13 cellular contexts compared by ENCODE assay signal in genomic region chr3:132292062-132292461, GRCh38. TPM values are rescaled to one million over a fixed set of nuclear protein-coding genes. Genes with fewer than 3 reads are reported as not detected.
DNase-seq lines count a peak whose midpoint lies in the region; ATAC-seq and TF ChIP-seq lines count a peak whose summit lies in the region.
"Had no signal": no experiment of that assay in that cellular context is flagged by ENCODE, and none has a peak within 500 bp of the region (broad histone marks: within the 10 kb centered on the region; RNA-seq: fewer than 3 reads in every experiment).

No MANE protein-coding gene starts in this region.

- DNase-seq in HCEC 1CT (peak; percentile 4), osteoblast (ENCODE audit: insufficient read length, low spot score, missing footprints) (peak; percentile 9), ACHN (no peak), left ventricle myocardium superior (no peak)
- DNase-seq: BE2C; Caco-2; CD4-positive, alpha-beta T cell; HFFc6 had no signal

- H3K4me3 Mint-ChIP-seq in dendritic cell treated with granulocyte-macrophage colony-stimulating factor and Interleukin-4, amounts not matched to agents 40 ng/mL and 50 ng/mL, for 4 days, result no peak overlapping the region
- H3K4me3 Mint-ChIP-seq: CD4-positive, alpha-beta T cell; HFFc6 had no signal

- intact Hi-C loops in dendritic cell treated with granulocyte-macrophage colony-stimulating factor and Interleukin-4, amounts not matched to agents 40 ng/mL and 50 ng/mL, for 4 days (cut with micrococcal nuclease), result no loop called here
- intact Hi-C loops in left ventricle myocardium superior (cut with micrococcal nuclease), result no loop called here

- no peak for ATAC-seq in left ventricle myocardium superior

- peaks cover 17 to 94% (median 39%) of the 10 kb centered on the region in 11 experiments for H3K9me3 ChIP-seq in BLaER1 treated with 17β-estradiol and CSF1 and Interleukin-3, amounts not matched to agents 10 nM and 100 nM (replicated peaks in 1 of 11)
- H3K9me3 ChIP-seq in osteoblast (ENCODE audit: low read depth, low read length), result no peaks in the 10 kb centered on the region
- H3K9me3 ChIP-seq: BE2C, Caco-2, HAP-1 had no signal

- peaks cover 58% of the 10 kb centered on the region for H3K4me1 Mint-ChIP-seq in dendritic cell treated with granulocyte-macrophage colony-stimulating factor and Interleukin-4, amounts not matched to agents 40 ng/mL and 50 ng/mL, for 4 days (ENCODE audit: low read depth)

- peaks cover 0 to 14% (median 0%) of the 10 kb centered on the region in 11 experiments; a peak in 4 of 22 replicates for H3K36me3 ChIP-seq in BLaER1 treated with 17β-estradiol and CSF1 and Interleukin-3, amounts not matched to agents 10 nM and 100 nM
- H3K36me3 ChIP-seq in osteoblast (ENCODE audit: insufficient read depth, low read length), result no peaks in the 10 kb centered on the region
- H3K36me3 ChIP-seq: BE2C, HAP-1 had no signal

- peak overlapping the region in 2 of 10 experiments; percentile 12 to 28; a peak in 2 of 20 replicates for H3K4me3 ChIP-seq in BLaER1 treated with 17β-estradiol and CSF1 and Interleukin-3, amounts not matched to agents 10 nM and 100 nM
- H3K4me3 ChIP-seq in osteoblast (ENCODE audit: insufficient read depth, low read length), result no peak overlapping the region
- H3K4me3 ChIP-seq: HAP-1 had no signal

- H2AFZ ChIP-seq in osteoblast (ENCODE audit: low read length), result no peak overlapping the region

- H3K79me2 ChIP-seq in osteoblast (ENCODE audit: insufficient read depth, low read length), result no peaks in the 10 kb centered on the region

- H3K4me2 ChIP-seq in BLaER1 treated with 17β-estradiol and CSF1 and Interleukin-3, amounts not matched to agents 10 nM and 100 nM, result peak overlapping the region in 9 of 11 experiments; percentile 37 to 91 (median 63); a peak in 18 of 22 replicates
- no peak overlapping the region for H3K4me2 ChIP-seq in osteoblast (ENCODE audit: insufficient read depth, low read length)

- no peaks in the 10 kb centered on the region for H4K20me1 ChIP-seq in BLaER1 treated with 17β-estradiol and CSF1 and Interleukin-3, amounts not matched to agents 10 nM and 100 nM
- no peaks in the 10 kb centered on the region for H4K20me1 ChIP-seq in osteoblast (ENCODE audit: insufficient read depth, low read length)

- H3K27ac ChIP-seq in BLaER1 treated with 17β-estradiol and CSF1 and Interleukin-3, amounts not matched to agents 10 nM and 100 nM, result peak overlapping the region; percentile 69 to 95 (median 82)
- no peak overlapping the region for H3K27ac ChIP-seq in osteoblast (ENCODE audit: low read depth, low read length)
- H3K27ac ChIP-seq: C4-2B had no signal

- no peak for TF ChIP-seq CTCF in osteoblast (IDR thresholded peaks at IDR 0.05; ENCODE audit: extremely low read depth, low read depth, low read length)

- peaks cover 23% of the 10 kb centered on the region for H3K9me3 Mint-ChIP-seq in dendritic cell treated with granulocyte-macrophage colony-stimulating factor and Interleukin-4, amounts not matched to agents 40 ng/mL and 50 ng/mL, for 4 days
- H3K9me3 Mint-ChIP-seq: CD4-positive, alpha-beta T cell had no signal

- H3K36me3 Mint-ChIP-seq in dendritic cell treated with granulocyte-macrophage colony-stimulating factor and Interleukin-4, amounts not matched to agents 40 ng/mL and 50 ng/mL, for 4 days (ENCODE audit: low read depth), result peaks cover 9% of the 10 kb centered on the region

- peaks cover 0 to 76% (median 63%) of the 10 kb centered on the region in 10 experiments; a peak in 17 of 20 replicates for H3K4me1 ChIP-seq in BLaER1 treated with 17β-estradiol and CSF1 and Interleukin-3, amounts not matched to agents 10 nM and 100 nM
- H3K4me1 ChIP-seq in osteoblast (ENCODE audit: insufficient read depth, low read length), result peaks cover 4% of the 10 kb centered on the region
- H3K4me1 ChIP-seq: BE2C, Caco-2, HAP-1 had no signal

- in situ Hi-C loops in ACHN (cut with HindIII; ENCODE audit: low pct_ligation_motif_present, low pct_unique_long_range_greater_than_20kb, low sequenced_read_pairs), result no loop called here

- H3K9ac ChIP-seq in BLaER1 treated with 17β-estradiol and CSF1 and Interleukin-3, amounts not matched to agents 10 nM and 100 nM, result peak overlapping the region in 8 of 11 experiments; percentile 17 to 56 (median 28); a peak in 7 of 22 replicates

- H3K27me3 Mint-ChIP-seq in dendritic cell treated with granulocyte-macrophage colony-stimulating factor and Interleukin-4, amounts not matched to agents 40 ng/mL and 50 ng/mL, for 4 days, result no peaks in the 10 kb centered on the region

- H3K27ac Mint-ChIP-seq in dendritic cell treated with granulocyte-macrophage colony-stimulating factor and Interleukin-4, amounts not matched to agents 40 ng/mL and 50 ng/mL, for 4 days, result peak overlapping the region; percentile 67
- H3K27ac Mint-ChIP-seq: CD4-positive, alpha-beta T cell; HFFc6 had no signal

- H3K27me3 ChIP-seq in BLaER1 treated with 17β-estradiol and CSF1 and Interleukin-3, amounts not matched to agents 10 nM and 100 nM, result no peaks in the 10 kb centered on the region
- H3K27me3 ChIP-seq in osteoblast (ENCODE audit: insufficient read depth, low read length), result no peaks in the 10 kb centered on the region
- H3K27me3 ChIP-seq: BE2C had no signal

RNA-seq across cellular contexts. Expression of gene ACP3, which starts 25.1 kb away (rescaled TPM):
- under 0.01 TPM in 1 of 2 replicates, not detected in the other for total RNA-seq in osteoblast
- 1.1 TPM for total RNA-seq in left ventricle myocardium superior
- total RNA-seq: A172; CD4-positive, alpha-beta T cell; HFFc6 had no signal

Comparison
In these comparisons a context has a peak if more than half of its experiments do, and no peak if none do; other contexts are left out.
1. DNase-seq: peak in HCEC 1CT (single experiment) and osteoblast (single experiment); none in ACHN (single experiment) and left ventricle myocardium superior (single experiment).